ENCODE assay signal across 27 cellular contexts in genomic region chr2:178650554-178650953, GRCh38.
"Had no signal": no experiment of that assay in that cellular context is flagged by ENCODE, and none has a peak within 500 bp of the region (broad histone marks: within the 10 kb centered on the region; RNA-seq: fewer than 3 reads in every experiment).

No MANE protein-coding gene starts in this region.

- H3K27ac Mint-ChIP-seq: activated CD8-positive, alpha-beta T cell treated with anti-CD3 and anti-CD28 coated beads, Interleukin-2, amount 10 ng/mL, durations not matched to agents 7 days and 5 days; activated naive CD8-positive, alpha-beta T cell treated with anti-CD3 and anti-CD28 coated beads, Interleukin-2, amount 10 ng/mL, durations not matched to agents 7 days and 5 days; T-helper 17 cell; WTC11 had no signal

- H3K4me1 Mint-ChIP-seq: activated naive CD8-positive, alpha-beta T cell treated with anti-CD3 and anti-CD28 coated beads, Interleukin-2, amount 10 ng/mL, durations not matched to agents 7 days and 5 days; T-helper 17 cell; WTC11 had no signal

- H3K27me3 Mint-ChIP-seq: activated naive CD8-positive, alpha-beta T cell treated with anti-CD3 and anti-CD28 coated beads, Interleukin-2, amount 10 ng/mL, durations not matched to agents 7 days and 5 days had no signal

- H3K9me3 ChIP-seq: adrenal gland, breast epithelium, Peyer's patch had no signal

- H3K4me3 Mint-ChIP-seq: activated CD8-positive, alpha-beta T cell treated with anti-CD3 and anti-CD28 coated beads, Interleukin-2, amount 10 ng/mL, durations not matched to agents 7 days and 5 days; activated naive CD8-positive, alpha-beta T cell treated with anti-CD3 and anti-CD28 coated beads, Interleukin-2, amount 10 ng/mL, durations not matched to agents 7 days and 5 days; T-helper 17 cell; WTC11 had no signal

- H3K36me3 ChIP-seq: adrenal gland, breast epithelium, Peyer's patch had no signal

- H3K27me3 ChIP-seq: adrenal gland, breast epithelium, Peyer's patch had no signal

- DNase-seq: activated CD4-positive, alpha-beta T cell treated with anti-CD3 and anti-CD28 coated beads for 48 hours; activated CD4-positive, alpha-beta T cell treated with anti-CD3 and anti-CD28 coated beads, Interleukin-2, amount 50 U/mL, for 4 hours; activated CD4-positive, CD25-positive, alpha-beta regulatory T cell treated with anti-CD3 and anti-CD28 coated beads, Interleukin-2, amount 50 U/mL, for 72 hours; activated CD8-positive, alpha-beta memory T cell treated with anti-CD3 and anti-CD28 coated beads, Interleukin-2, amount 50 U/mL, for 48 hours; activated CD8-positive, alpha-beta T cell treated with anti-CD3 and anti-CD28 coated beads, Interleukin-2, amount 10 ng/mL, durations not matched to agents 7 days and 5 days; activated naive CD4-positive, alpha-beta T cell treated with anti-CD3 and anti-CD28 coated beads, Interleukin-2, amount 50 U/mL, for 16 hours; activated naive CD8-positive, alpha-beta T cell treated with anti-CD3 and anti-CD28 coated beads, Interleukin-2, amount 10 ng/mL, durations not matched to agents 7 days and 5 days; activated T-cell treated with anti-CD3 and anti-CD28 coated beads, Interleukin-2, amount 50 U/mL, for 1 hour; adrenal gland; anterior cingulate cortex; IMR-90; KG1; MM.1S; NCI-H1105; NCI-H1436; NCI-H1694 treated with DMSO at 0.1 percent for 48 hours; NCI-H2029 treated with DMSO at 0.1 percent for 48 hours; NCI-H510A treated with DMSO at 0.1 percent for 48 hours; NCI-H69; NK-92 treated with Interleukin-12 subunit alpha and Interleukin-12 subunit beta, amount 100 ng/mL, for 24 hours; OCI-M1; Peyer's patch; SIG-M5; T-helper 17 cell; T-helper 9 cell had no signal

- ATAC-seq: activated CD8-positive, alpha-beta T cell treated with anti-CD3 and anti-CD28 coated beads, Interleukin-2, amount 10 ng/mL, durations not matched to agents 7 days and 5 days; T-helper 17 cell; WTC11 had no signal

- H3K9me3 Mint-ChIP-seq: activated naive CD8-positive, alpha-beta T cell treated with anti-CD3 and anti-CD28 coated beads, Interleukin-2, amount 10 ng/mL, durations not matched to agents 7 days and 5 days; WTC11 had no signal

- H3K4me1 ChIP-seq: adrenal gland, breast epithelium, Peyer's patch had no signal

- H3K27ac ChIP-seq: adrenal gland, breast epithelium, Peyer's patch had no signal

- H3K4me3 ChIP-seq: adrenal gland, breast epithelium, Peyer's patch had no signal
